In genomic region chr7:32495298-32496051, GRCh38 we compare ENCODE assay signal across 8 cellular contexts. TPM values are rescaled to one million over a fixed set of nuclear protein-coding genes. Genes with fewer than 3 reads are reported as not detected.
DNase-seq lines count a peak whose midpoint lies in the region; ATAC-seq and TF ChIP-seq lines count a peak whose summit lies in the region.

Gene AVL9, plus strand, starts transcription at chr7:32495489. Its CDS starts 221 bp downstream, at chr7:32495710.

- peak within 1 kb of the TSS; percentile 91 for H3K4me3 Mint-ChIP-seq in activated naive CD4-positive, alpha-beta T cell treated with anti-CD3 and anti-CD28 coated beads, Interleukin-2, amount 10 ng/mL, durations not matched to agents 7 days and 5 days

- H3K27ac ChIP-seq in SK-N-MC (peak within 1 kb of the TSS; percentile 74; the same call in 1 of the 2 replicates), gastroesophageal sphincter (peak within 1 kb of the TSS; percentile 76 to 99 (median 98)), substantia nigra (ENCODE audit: low read depth, low read length, poor library complexity, severe bottlenecking) (peak within 1 kb of the TSS; percentile 85)

- no peaks in the 10 kb centered on the region for H3K27me3 ChIP-seq in GM06990 (replicated peaks; ENCODE audit: control insufficient read depth, insufficient read depth, low read length)
- H3K27me3 ChIP-seq in gastroesophageal sphincter: no peaks in the 10 kb centered on the region

- H3K36me3 ChIP-seq in GM06990 (ENCODE audit: control insufficient read depth, insufficient read depth, low read length) (no peaks in the 10 kb centered on the region), SK-N-MC (ENCODE audit: insufficient read depth, low read length) (peaks cover 12% of the 10 kb centered on the region; the same call in 1 of the 2 replicates), gastroesophageal sphincter (peaks cover 0 to 6% of the 10 kb centered on the region in 2 donors)

- DNase-seq in GM06990 (ENCODE audit: extremely low read depth, insufficient read length) (peak; percentile 98), NB4 (ENCODE audit: low read depth) (peak; percentile 100), SK-N-MC (ENCODE audit: low read depth, low spot score) (no peak), non-pigmented ciliary epithelial cell (ENCODE audit: low read depth) (peak; percentile 76), substantia nigra (lab: John Stamatoyannopoulos, UW) (peak; percentile 70 to 99 (median 96))
- DNase-seq in activated naive CD4-positive, alpha-beta T cell treated with anti-CD3 and anti-CD28 coated beads, Interleukin-2, amount 10 ng/mL, durations not matched to agents 7 days and 5 days: peak; percentile 100

- peak within 1 kb of the TSS; percentile 88 for H3K9ac ChIP-seq in SK-N-MC (ENCODE audit: insufficient read length)

- peak; percentile 93 for TF ChIP-seq POLR2A in NB4 (IDR thresholded peaks at IDR 0.05; ENCODE audit: extremely low read depth, insufficient read length)
- peak; percentile 88 for TF ChIP-seq POLR2A in gastroesophageal sphincter (IDR thresholded peaks at IDR 0.05)

- peak within 1 kb of the TSS; percentile 89 for H3K4me3 ChIP-seq in GM06990 (replicated peaks; ENCODE audit: low read depth, low read length)
- peak within 1 kb of the TSS; percentile 88 for H3K4me3 ChIP-seq in NB4 (ENCODE audit: low read depth, low read length)
- H3K4me3 ChIP-seq in SK-N-MC: peak within 1 kb of the TSS; percentile 96
- peak within 1 kb of the TSS; percentile 57 to 97 for H3K4me3 ChIP-seq in gastroesophageal sphincter

- ATAC-seq in HG02571 (IDR thresholded peaks at IDR 0.05; ENCODE audit: unreplicated experiment) (peak; percentile 95), gastroesophageal sphincter (peak; percentile 99)

- peaks cover 41% of the 10 kb centered on the region for H3K4me1 Mint-ChIP-seq in activated naive CD4-positive, alpha-beta T cell treated with anti-CD3 and anti-CD28 coated beads, Interleukin-2, amount 10 ng/mL, durations not matched to agents 7 days and 5 days

- no peak for TF ChIP-seq EP300 in gastroesophageal sphincter (IDR thresholded peaks at IDR 0.05)

- WGBS in gastroesophageal sphincter (ENCODE audit: low coverage in 1 of 2), 2 donors: 0% methylated on average over 1 to 2 of the region's 67 CpGs

- no peaks in the 10 kb centered on the region for H3K27me3 Mint-ChIP-seq in activated naive CD4-positive, alpha-beta T cell treated with anti-CD3 and anti-CD28 coated beads, Interleukin-2, amount 10 ng/mL, durations not matched to agents 7 days and 5 days

- peak within 1 kb of the TSS; percentile 97 for H3K27ac Mint-ChIP-seq in activated naive CD4-positive, alpha-beta T cell treated with anti-CD3 and anti-CD28 coated beads, Interleukin-2, amount 10 ng/mL, durations not matched to agents 7 days and 5 days

- peaks cover 0 to 36% (median 11%) of the 10 kb centered on the region in 3 donors for H3K4me1 ChIP-seq in gastroesophageal sphincter

- TF ChIP-seq CTCF in GM06990 (IDR thresholded peaks at IDR 0.05; ENCODE audit: insufficient read depth, low read length, poor library complexity, severe bottlenecking) (no peak), NB4 (IDR thresholded peaks at IDR 0.05; ENCODE audit: low read depth, low read length) (no peak), gastroesophageal sphincter (IDR thresholded peaks at IDR 0.05) (no peak)

- H3K9me3 Mint-ChIP-seq in activated naive CD4-positive, alpha-beta T cell treated with anti-CD3 and anti-CD28 coated beads, Interleukin-2, amount 10 ng/mL, durations not matched to agents 7 days and 5 days: peaks cover 4% of the 10 kb centered on the region

- CTCF ChIA-PET in activated naive CD4-positive, alpha-beta T cell treated with anti-CD3 and anti-CD28 coated beads, Interleukin-2, amount 10 ng/mL, durations not matched to agents 7 days and 5 days (lab: Charles Lee): no interaction called here

- H3K9me3 ChIP-seq in SK-N-MC (ENCODE audit: low read depth, low read length) (no peaks in the 10 kb centered on the region), gastroesophageal sphincter (no peaks in the 10 kb centered on the region)

- peaks cover 21% of the 10 kb centered on the region for H3K36me3 Mint-ChIP-seq in activated naive CD4-positive, alpha-beta T cell treated with anti-CD3 and anti-CD28 coated beads, Interleukin-2, amount 10 ng/mL, durations not matched to agents 7 days and 5 days

RNA-seq across cellular contexts. Expression of gene AVL9, which starts in this region (rescaled TPM):
- total RNA-seq in gastroesophageal sphincter: 10 to 100 TPM; 16.6 to 31.1 (median 22.0) TPM
